10 cellular contexts compared by ENCODE assay signal in genomic region chr1:42960693-42961559, GRCh38. TPM values are rescaled to one million over a fixed set of nuclear protein-coding genes. Genes with fewer than 3 reads are reported as not detected.
A peak's percentile ranks its signal among the peaks of the same experiment; 100 is the strongest.
DNase-seq lines count a peak whose midpoint lies in the region; ATAC-seq, FAIRE-seq and TF ChIP-seq lines count a peak whose summit lies in the region.
"Had no signal": no experiment of that assay in that cellular context is flagged by ENCODE, and none has a peak within 500 bp of the region (broad histone marks: within the 10 kb centered on the region; RNA-seq: fewer than 3 reads in every experiment).

No MANE protein-coding gene starts in this region.

- H3K23ac ChIP-seq in mesendoderm (ENCODE audit: low read length): no peak overlapping the region

- no CpG with 5 or more reads among the region's 10 CpGs for WGBS in mesendoderm (ENCODE audit: extremely low coverage, insufficient coverage, low lambda C conversion rate)

- H3K27ac Mint-ChIP-seq in stimulated activated naive CD8-positive, alpha-beta T cell treated with anti-CD3 and anti-CD28 coated beads, Interleukin-15, Interleukin-2, amounts not matched to agents 100 ng/mL and 50 ng/mL, for 24 hours: peak overlapping the region; percentile 17
- no peak overlapping the region for H3K27ac Mint-ChIP-seq in stimulated activated naive CD8-positive, alpha-beta T cell treated with anti-CD3 and anti-CD28 coated beads, Interleukin-15, amount 100 ng/mL, for 72 hours
- peak overlapping the region; percentile 78 for H3K27ac Mint-ChIP-seq in astrocyte (ENCODE audit: unreplicated experiment)
- H3K27ac Mint-ChIP-seq: CD8-positive, alpha-beta T cell had no signal

- H2AFZ ChIP-seq in astrocyte (ENCODE audit: low read depth, low read length): no peak overlapping the region

- peak overlapping the region; percentile 49 for H3K56ac ChIP-seq in mesendoderm (ENCODE audit: low read length)

- TF ChIP-seq CTCF in astrocyte (IDR thresholded peaks at IDR 0.05; ENCODE audit: insufficient read depth, low read depth, low read length): no peak

- H4K8ac ChIP-seq in mesendoderm (ENCODE audit: low read depth, low read length): no peak overlapping the region

- H2BK15ac ChIP-seq in mesendoderm (replicated peaks; ENCODE audit: low read depth): no peak overlapping the region

- no peak for DNase-seq in stimulated activated naive CD8-positive, alpha-beta T cell treated with anti-CD3 and anti-CD28 coated beads, Interleukin-15, amount 100 ng/mL, for 72 hours
- DNase-seq in astrocyte (ENCODE audit: low read depth) (no peak), mesendoderm (no peak), CD1c-positive myeloid dendritic cell (ENCODE audit: extremely low spot score) (no peak), SHP77 (lab: John Stamatoyannopoulos, UW) (no peak), LoVo (ENCODE audit: low spot score) (no peak)
- no peak for DNase-seq in activated CD4-positive, alpha-beta T cell treated with anti-CD3 and anti-CD28 coated beads, Interleukin-2, amount 50 U/mL, for 1 hour
- DNase-seq: CD8-positive, alpha-beta T cell; Kasumi-1 had no signal

- no peaks in the 10 kb centered on the region for H3K9me3 ChIP-seq in astrocyte (ENCODE audit: insufficient read depth, low read depth, low read length)

- no peak overlapping the region for H3K18ac ChIP-seq in mesendoderm (ENCODE audit: low read length)

- no peak overlapping the region for H3K4ac ChIP-seq in mesendoderm (ENCODE audit: low read depth, low read length)

- H3K27me3 Mint-ChIP-seq in stimulated activated naive CD8-positive, alpha-beta T cell treated with anti-CD3 and anti-CD28 coated beads, Interleukin-15, Interleukin-2, amounts not matched to agents 100 ng/mL and 50 ng/mL, for 24 hours: peaks cover 8% of the 10 kb centered on the region
- H3K27me3 Mint-ChIP-seq in stimulated activated naive CD8-positive, alpha-beta T cell treated with anti-CD3 and anti-CD28 coated beads, Interleukin-15, amount 100 ng/mL, for 72 hours: peaks cover 20% of the 10 kb centered on the region
- H3K27me3 Mint-ChIP-seq in astrocyte (ENCODE audit: low read depth, unreplicated experiment): no peaks in the 10 kb centered on the region

- peaks cover 13% of the 10 kb centered on the region for H3K36me3 Mint-ChIP-seq in stimulated activated naive CD8-positive, alpha-beta T cell treated with anti-CD3 and anti-CD28 coated beads, Interleukin-15, Interleukin-2, amounts not matched to agents 100 ng/mL and 50 ng/mL, for 24 hours (ENCODE audit: low read depth)
- peaks cover 12% of the 10 kb centered on the region for H3K36me3 Mint-ChIP-seq in astrocyte (ENCODE audit: low read depth, unreplicated experiment)

- no peak overlapping the region for H2BK120ac ChIP-seq in mesendoderm (ENCODE audit: low read depth, low read length)

- H3K4me3 ChIP-seq in astrocyte (ENCODE audit: insufficient read depth, low read depth, low read length) (no peak overlapping the region), mesendoderm (ENCODE audit: low read length) (no peak overlapping the region)

- ATAC-seq in stimulated activated naive CD8-positive, alpha-beta T cell treated with anti-CD3 and anti-CD28 coated beads, Interleukin-15, amount 100 ng/mL, for 72 hours: no peak
- ATAC-seq: CD8-positive, alpha-beta T cell had no signal

- H3K27me3 ChIP-seq in astrocyte (ENCODE audit: insufficient read depth, low read length) (no peaks in the 10 kb centered on the region), mesendoderm (ENCODE audit: insufficient read depth, low read length, poor library complexity) (no peaks in the 10 kb centered on the region)

- H3K79me2 ChIP-seq in astrocyte (ENCODE audit: insufficient read depth, low read length): peaks cover 44% of the 10 kb centered on the region
- peaks cover 29% of the 10 kb centered on the region for H3K79me2 ChIP-seq in mesendoderm (ENCODE audit: control insufficient read depth, insufficient read depth, low read length)

- no peaks in the 10 kb centered on the region for H3K36me3 ChIP-seq in astrocyte (ENCODE audit: insufficient read depth, low read length)
- H3K36me3 ChIP-seq in mesendoderm (ENCODE audit: control insufficient read depth, insufficient read depth, low read length): no peaks in the 10 kb centered on the region

- H3K9ac ChIP-seq in astrocyte (ENCODE audit: low read length): no peak overlapping the region
- H3K9ac ChIP-seq in mesendoderm (ENCODE audit: low read length): no peak overlapping the region

- H3K4me2 ChIP-seq in astrocyte (ENCODE audit: low read length): peak overlapping the region; percentile 94
- no peak overlapping the region for H3K4me2 ChIP-seq in mesendoderm (ENCODE audit: low read length)

- peaks cover 16% of the 10 kb centered on the region for H4K20me1 ChIP-seq in astrocyte (ENCODE audit: insufficient read depth, low read length)

- H3K9me3 Mint-ChIP-seq in stimulated activated naive CD8-positive, alpha-beta T cell treated with anti-CD3 and anti-CD28 coated beads, Interleukin-15, Interleukin-2, amounts not matched to agents 100 ng/mL and 50 ng/mL, for 24 hours: no peaks in the 10 kb centered on the region
- no peaks in the 10 kb centered on the region for H3K9me3 Mint-ChIP-seq in stimulated activated naive CD8-positive, alpha-beta T cell treated with anti-CD3 and anti-CD28 coated beads, Interleukin-15, amount 100 ng/mL, for 72 hours
- H3K9me3 Mint-ChIP-seq in astrocyte (ENCODE audit: unreplicated experiment): no peaks in the 10 kb centered on the region
- H3K9me3 Mint-ChIP-seq: CD8-positive, alpha-beta T cell had no signal

- peak overlapping the region; percentile 12 for H2BK5ac ChIP-seq in mesendoderm (ENCODE audit: low read length)

- peaks cover 47% of the 10 kb centered on the region for H3K4me1 Mint-ChIP-seq in stimulated activated naive CD8-positive, alpha-beta T cell treated with anti-CD3 and anti-CD28 coated beads, Interleukin-15, Interleukin-2, amounts not matched to agents 100 ng/mL and 50 ng/mL, for 24 hours (ENCODE audit: low read depth)
- peaks cover 51% of the 10 kb centered on the region for H3K4me1 Mint-ChIP-seq in stimulated activated naive CD8-positive, alpha-beta T cell treated with anti-CD3 and anti-CD28 coated beads, Interleukin-15, amount 100 ng/mL, for 72 hours
- peaks cover 36% of the 10 kb centered on the region for H3K4me1 Mint-ChIP-seq in astrocyte (ENCODE audit: low read depth, unreplicated experiment)

- H2AK5ac ChIP-seq in mesendoderm (ENCODE audit: low read length): peak overlapping the region; percentile 31

- H4K5ac ChIP-seq in mesendoderm (ENCODE audit: low read length): no peak overlapping the region

- peak overlapping the region; percentile 8 for H3K4me3 Mint-ChIP-seq in stimulated activated naive CD8-positive, alpha-beta T cell treated with anti-CD3 and anti-CD28 coated beads, Interleukin-15, Interleukin-2, amounts not matched to agents 100 ng/mL and 50 ng/mL, for 24 hours
- H3K4me3 Mint-ChIP-seq in stimulated activated naive CD8-positive, alpha-beta T cell treated with anti-CD3 and anti-CD28 coated beads, Interleukin-15, amount 100 ng/mL, for 72 hours: peak overlapping the region in 1 of 2 donors; percentile 1
- peak overlapping the region; percentile 36 for H3K4me3 Mint-ChIP-seq in astrocyte (ENCODE audit: unreplicated experiment)

- H3K79me1 ChIP-seq in mesendoderm (ENCODE audit: low read length): peaks cover 3% of the 10 kb centered on the region

- FAIRE-seq in astrocyte (lab: Jason Lieb, UNC): no peak

- H3K27ac ChIP-seq in astrocyte (ENCODE audit: low read depth, low read length) (no peak overlapping the region), mesendoderm (ENCODE audit: low read depth, low read length) (no peak overlapping the region)

- peaks cover 22% of the 10 kb centered on the region for H3K4me1 ChIP-seq in astrocyte (ENCODE audit: insufficient read depth, low read length)
- H3K4me1 ChIP-seq in mesendoderm (ENCODE audit: control insufficient read depth, low read depth, low read length): peaks cover 18% of the 10 kb centered on the region

RNA-seq across cellular contexts. Expression of gene SLC2A1, which starts 2.3 kb away (rescaled TPM):
- total RNA-seq in astrocyte: 506 and 521 TPM in 2 replicates
- 253 TPM for polyA plus RNA-seq in mesendoderm (2013, experiment 1 of 2)
- polyA plus RNA-seq in mesendoderm (2013, experiment 2 of 2): 262 TPM

Comparison
In these comparisons a context has a peak if more than half of its experiments do, and no peak if none do; other contexts are left out.
1. H3K27ac Mint-ChIP-seq: peak in stimulated activated naive CD8-positive, alpha-beta T cell treated with anti-CD3 and anti-CD28 coated beads, Interleukin-15, Interleukin-2, amounts not matched to agents 100 ng/mL and 50 ng/mL, for 24 hours (single experiment) and astrocyte (single experiment); none in stimulated activated naive CD8-positive, alpha-beta T cell treated with anti-CD3 and anti-CD28 coated beads, Interleukin-15, amount 100 ng/mL, for 72 hours (0 of 2).